ENCODE assay signal across 8 cellular contexts in the genomic region with DNA sequence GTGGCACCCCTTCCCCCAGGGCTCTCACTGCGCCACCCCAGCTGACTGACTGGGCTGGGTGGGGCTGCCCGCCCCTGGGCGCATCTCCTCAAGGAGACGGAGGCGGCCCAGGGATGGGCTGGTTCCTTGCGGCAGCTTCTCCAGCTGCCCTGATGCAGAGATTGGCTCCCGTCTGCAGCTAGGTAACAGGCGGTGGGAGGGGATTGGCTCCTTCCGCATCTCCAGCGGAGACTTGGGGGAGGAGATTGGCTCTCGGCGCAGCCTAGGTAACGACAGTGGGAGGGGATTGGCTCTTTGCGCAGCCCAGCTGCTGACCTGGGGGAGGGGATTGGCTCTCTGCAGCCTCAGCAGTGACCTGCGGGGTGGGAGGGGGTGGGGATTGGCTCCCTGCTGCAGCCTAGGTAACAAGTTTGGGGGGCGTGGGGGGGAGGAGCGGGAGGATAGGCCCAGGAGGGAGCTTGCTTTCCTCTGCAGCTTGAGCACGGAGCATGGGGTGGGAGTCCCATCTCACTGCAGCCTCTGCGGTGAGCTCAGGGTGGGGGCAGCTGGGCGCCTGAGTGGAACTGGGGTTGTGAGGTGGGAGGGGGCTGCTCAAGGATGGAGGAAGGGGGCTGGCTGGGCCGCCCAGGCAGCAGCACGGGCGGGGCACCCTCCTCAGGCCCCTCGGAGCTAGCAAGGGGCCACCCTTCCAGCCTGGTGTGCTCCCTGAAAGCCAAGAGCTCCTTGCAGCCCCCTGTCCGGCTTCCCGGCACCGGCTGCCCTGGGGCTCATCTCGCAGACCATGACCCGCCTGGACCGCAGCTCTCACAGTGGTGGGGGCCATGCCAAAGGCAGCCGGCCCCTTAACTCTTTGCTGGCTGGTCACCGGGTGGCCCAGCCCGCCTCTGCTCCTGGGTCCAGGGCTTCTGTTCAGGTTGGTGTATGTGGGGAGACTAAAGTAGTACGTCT. TPM values are rescaled to one million over a fixed set of nuclear protein-coding genes. Genes with fewer than 3 reads are reported as not detected.
A peak's percentile ranks its signal among the peaks of the same experiment; 100 is the strongest.
DNase-seq lines count a peak whose midpoint lies in the region; ATAC-seq, FAIRE-seq and TF ChIP-seq lines count a peak whose summit lies in the region.

No MANE protein-coding gene starts in this region.

- H4K8ac ChIP-seq in neuronal stem cell (ENCODE audit: low read depth, low read length) = no peak overlapping the region

- H3K79me1 ChIP-seq in neuronal stem cell (ENCODE audit: low read depth, low read length) = peaks cover 14% of the 10 kb centered on the region

- peak overlapping the region; percentile 32 for H2AK5ac ChIP-seq in neuronal stem cell (ENCODE audit: low read depth, low read length)

- no peak overlapping the region for H2BK12ac ChIP-seq in neuronal stem cell (ENCODE audit: low read length)

- intact Hi-C loops in activated CD4-positive, alpha-beta memory T cell treated with anti-CD3 and anti-CD28 coated beads for 36 hours (cut with micrococcal nuclease) = no loop called here
- intact Hi-C loops in CD14-positive monocyte (cut with micrococcal nuclease) = no loop called here

- H3K36me3 ChIP-seq in neuronal stem cell (replicated peaks in 1 of 2; ENCODE audit: control insufficient read depth in 2 of 2, insufficient read depth in 2 of 2, low read length in 2 of 2) = peaks cover 57 to 92% of the 10 kb centered on the region in 2 donors

- peaks cover 69% of the 10 kb centered on the region for H3K4me1 Mint-ChIP-seq in activated CD4-positive, alpha-beta memory T cell treated with anti-CD3 and anti-CD28 coated beads for 36 hours (ENCODE audit: low read depth)
- H3K4me1 Mint-ChIP-seq in CD14-positive monocyte = peaks cover 63% of the 10 kb centered on the region

- H3K9me3 Mint-ChIP-seq in activated CD4-positive, alpha-beta memory T cell treated with anti-CD3 and anti-CD28 coated beads for 36 hours = no peaks in the 10 kb centered on the region
- no peaks in the 10 kb centered on the region for H3K9me3 Mint-ChIP-seq in CD14-positive monocyte

- no CpG with 5 or more reads among the region's 34 CpGs for WGBS in neuronal stem cell (ENCODE audit: extremely low coverage in 2 of 2, insufficient read length in 2 of 2, insufficient replicate concordance in 1 of 2), 2 donors

- TF ChIP-seq EP300 in Ishikawa (IDR thresholded peaks at IDR 0.05; ENCODE audit: borderline replicate concordance) = no peak

- H2AFZ ChIP-seq in neuronal stem cell (ENCODE audit: low read length) = no peak overlapping the region

- peak overlapping the region; percentile 39 for H3K23ac ChIP-seq in neuronal stem cell (ENCODE audit: low read depth, low read length, poor library complexity)

- ATAC-seq in HG02623 (IDR thresholded peaks at IDR 0.05; ENCODE audit: unreplicated experiment) = no peak

- no peak overlapping the region for H3K4ac ChIP-seq in neuronal stem cell (ENCODE audit: low read length)

- no peaks in the 10 kb centered on the region for H3K9me3 ChIP-seq in neuronal stem cell (replicated peaks in 1 of 2; ENCODE audit: control insufficient read depth in 2 of 2, insufficient read depth in 1 of 2, low read depth in 1 of 2, low read length in 2 of 2)

- H4K91ac ChIP-seq in neuronal stem cell (ENCODE audit: low read depth, low read length, poor library complexity) = no peak overlapping the region

- no peaks in the 10 kb centered on the region for H3K27me3 Mint-ChIP-seq in activated CD4-positive, alpha-beta memory T cell treated with anti-CD3 and anti-CD28 coated beads for 36 hours
- no peaks in the 10 kb centered on the region for H3K27me3 Mint-ChIP-seq in CD14-positive monocyte (ENCODE audit: low read depth in 3 of 3)

- H2BK5ac ChIP-seq in neuronal stem cell (ENCODE audit: low read length) = peak overlapping the region; percentile 43

- H3K4me1 ChIP-seq in neuronal stem cell (ENCODE audit: control insufficient read depth in 2 of 2, insufficient read depth in 1 of 2, low read depth in 1 of 2, low read length in 2 of 2) = peaks cover 26 to 50% of the 10 kb centered on the region in 2 donors

- H3K14ac ChIP-seq in neuronal stem cell (ENCODE audit: low read length) = no peak overlapping the region

- H3K27ac ChIP-seq in neuronal stem cell (replicated peaks; ENCODE audit: low read length) = peak overlapping the region; percentile 62

- no peak for TF ChIP-seq CTCF in D721Med (IDR thresholded peaks at IDR 0.05; ENCODE audit: insufficient read depth, missing control alignments)
- TF ChIP-seq CTCF in CD14-positive monocyte (IDR thresholded peaks at IDR 0.05) = no peak

- POLR2A ChIA-PET in activated CD4-positive, alpha-beta memory T cell treated with anti-CD3 and anti-CD28 coated beads for 36 hours (lab: Charles Lee) = interaction anchor here (1.1 kb wide), 1 partner anchor 69 kb away, joined by 4 read pairs; no protein-coding TSS in a partner anchor

- peak overlapping the region; percentile 70 for H3K18ac ChIP-seq in neuronal stem cell (ENCODE audit: low read length)

- H3K27ac Mint-ChIP-seq in activated CD4-positive, alpha-beta memory T cell treated with anti-CD3 and anti-CD28 coated beads for 36 hours = peak overlapping the region; percentile 99
- H3K27ac Mint-ChIP-seq in CD14-positive monocyte = peak overlapping the region in 2 of 7 donors; percentile 30 to 84

- peak overlapping the region; percentile 88 for H3K4me2 ChIP-seq in neuronal stem cell (ENCODE audit: insufficient read depth, low read length, poor library complexity, severe bottlenecking)

- H3K9ac ChIP-seq in neuronal stem cell (ENCODE audit: low read depth, low read length, poor library complexity) = peak overlapping the region; percentile 81

- DNase-seq in AG08395 (ENCODE audit: low spot score) (peak; percentile 63), frontal cortex (ENCODE audit: low spot score in 2 of 2) (peak; percentile 53 to 57), neuronal stem cell (ENCODE audit: low spot score) (peak; percentile 93), D721Med (ENCODE audit: insufficient read length, low spot score) (no peak), CD14-positive monocyte (ENCODE audit: low spot score) (no peak)
- DNase-seq in activated CD4-positive, alpha-beta memory T cell treated with anti-CD3 and anti-CD28 coated beads for 36 hours = no peak

- H2BK120ac ChIP-seq in neuronal stem cell (ENCODE audit: low read depth, low read length) = no peak overlapping the region

- peak overlapping the region; percentile 60 for H2BK15ac ChIP-seq in neuronal stem cell (ENCODE audit: low read length)

- no peak for TF ChIP-seq RAD21 in Ishikawa (IDR thresholded peaks at IDR 0.05; ENCODE audit: low read depth)

- CTCF ChIA-PET in activated CD4-positive, alpha-beta memory T cell treated with anti-CD3 and anti-CD28 coated beads for 36 hours (lab: Charles Lee) = interaction anchor here (1.0 to 4.3 kb wide), 4 partner anchors 26 to 75 kb away, joined by 3 to 25 read pairs (median 4); no protein-coding TSS in a partner anchor

- H3K4me3 ChIP-seq in neuronal stem cell (ENCODE audit: low read length in 2 of 2) = peak overlapping the region; percentile 34 to 80

- no peak for FAIRE-seq in frontal cortex (lab: Jason Lieb, UNC)
- no peak for FAIRE-seq in D721Med (lab: Jason Lieb, UNC)

- peaks cover 78% of the 10 kb centered on the region for H3K36me3 Mint-ChIP-seq in activated CD4-positive, alpha-beta memory T cell treated with anti-CD3 and anti-CD28 coated beads for 36 hours
- peaks cover 80% of the 10 kb centered on the region in 2 donors for H3K36me3 Mint-ChIP-seq in CD14-positive monocyte

- H3K27me3 ChIP-seq in neuronal stem cell (ENCODE audit: control insufficient read depth in 3 of 3, insufficient read depth in 3 of 3, low read depth in 1 of 3, low read length in 3 of 3) = no peaks in the 10 kb centered on the region

- peak overlapping the region; percentile 65 for H3K4me3 Mint-ChIP-seq in activated CD4-positive, alpha-beta memory T cell treated with anti-CD3 and anti-CD28 coated beads for 36 hours
- H3K4me3 Mint-ChIP-seq in CD14-positive monocyte = no peak overlapping the region

RNA-seq across cellular contexts. Expression of gene NFE2L1, which starts 6.4 kb away (rescaled TPM):
- 10 to 100 TPM; 82.4 to 84.1 TPM for total RNA-seq in activated CD4-positive, alpha-beta memory T cell treated with anti-CD3 and anti-CD28 coated beads for 36 hours
- total RNA-seq in frontal cortex = 22.4 TPM
- 69.4 TPM for polyA plus RNA-seq in neuronal stem cell (2013, experiment 1 of 2)
- 72.5 TPM for polyA plus RNA-seq in neuronal stem cell (2013, experiment 2 of 2)
- 1 to 10 TPM; 2.8 to 7.1 TPM for polyA plus RNA-seq in CD14-positive monocyte

RNA-seq across cellular contexts. Expression of gene COPZ2, which starts 16.9 kb away (rescaled TPM):
- total RNA-seq in activated CD4-positive, alpha-beta memory T cell treated with anti-CD3 and anti-CD28 coated beads for 36 hours = 1 to 10 TPM; 4.9 to 6.2 TPM
- total RNA-seq in frontal cortex = 3.3 TPM
- 1.5 TPM for polyA plus RNA-seq in neuronal stem cell (2013, experiment 1 of 2)
- polyA plus RNA-seq in neuronal stem cell (2013, experiment 2 of 2) = 2.3 TPM
- polyA plus RNA-seq in CD14-positive monocyte = 10 to 100 TPM in 1 of 2 donors, 1 to 10 TPM in 1; 6.9 to 12.2 TPM

RNA-seq across cellular contexts. Expression of gene CBX1, which starts 46.8 kb away (rescaled TPM):
- total RNA-seq in activated CD4-positive, alpha-beta memory T cell treated with anti-CD3 and anti-CD28 coated beads for 36 hours = 10 to 100 TPM; 55.3 to 56.7 TPM
- 95.8 TPM for total RNA-seq in frontal cortex
- polyA plus RNA-seq in neuronal stem cell (2013, experiment 1 of 2) = 194 TPM
- polyA plus RNA-seq in neuronal stem cell (2013, experiment 2 of 2) = 198 TPM
- 10 to 100 TPM; 12.5 to 18.2 TPM for polyA plus RNA-seq in CD14-positive monocyte

RNA-seq across cellular contexts. Expression of gene SNX11, which starts 53.1 kb away (rescaled TPM):
- 10 to 100 TPM; 19.7 to 21.7 TPM for total RNA-seq in activated CD4-positive, alpha-beta memory T cell treated with anti-CD3 and anti-CD28 coated beads for 36 hours
- 9.8 TPM for total RNA-seq in frontal cortex
- polyA plus RNA-seq in neuronal stem cell (2013, experiment 1 of 2) = 11.8 TPM
- polyA plus RNA-seq in neuronal stem cell (2013, experiment 2 of 2) = 10.6 TPM
- polyA plus RNA-seq in CD14-positive monocyte = 10 to 100 TPM; 48.4 to 49.3 TPM

Comparison
In these comparisons a context has a peak if more than half of its experiments do, and no peak if none do; other contexts are left out.
1. DNase-seq: peak in AG08395 (single experiment), frontal cortex (2 of 2) and neuronal stem cell (single experiment); none in activated CD4-positive, alpha-beta memory T cell treated with anti-CD3 and anti-CD28 coated beads for 36 hours (single experiment), D721Med (single experiment) and CD14-positive monocyte (single experiment).